12 cellular contexts compared by ENCODE assay signal in the genomic region with DNA sequence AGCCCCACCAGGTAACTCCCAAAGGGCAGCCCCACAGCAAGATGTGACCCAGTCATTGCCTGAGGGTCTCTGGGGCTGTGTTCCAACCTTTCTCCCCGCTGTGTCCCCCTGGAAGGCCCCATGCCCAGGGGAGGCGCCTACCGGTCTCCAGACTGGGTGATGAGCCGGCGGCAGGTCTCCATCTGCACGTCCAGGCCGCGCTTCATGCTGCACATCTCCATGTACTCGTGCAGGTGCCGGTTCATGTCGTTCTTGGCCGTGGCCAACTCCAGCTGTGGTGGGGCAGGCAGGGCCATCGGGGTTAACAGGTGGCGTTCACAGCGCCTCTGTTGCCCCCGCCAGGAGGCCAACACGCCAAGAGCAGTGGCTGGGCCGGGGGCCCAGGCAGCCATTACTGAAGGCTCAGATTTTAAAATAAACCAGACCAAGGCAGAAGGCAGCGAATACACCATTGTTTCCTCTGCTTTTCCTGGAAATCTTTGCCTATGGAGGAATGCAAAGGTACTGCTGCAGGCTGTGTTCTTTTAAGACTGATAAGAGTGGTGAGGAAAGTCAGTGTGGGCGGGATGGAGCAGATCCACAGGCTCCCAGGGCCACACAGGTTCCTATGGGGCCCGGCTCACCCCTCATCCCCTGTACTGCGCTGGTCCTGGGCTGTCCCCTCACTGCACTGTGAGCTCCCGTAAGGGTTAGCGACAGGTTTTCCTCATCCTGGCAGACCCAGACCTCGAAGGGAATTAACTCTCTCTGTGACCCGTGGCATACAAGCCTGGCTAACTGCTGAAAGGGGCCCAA. TPM values are rescaled to one million over a fixed set of nuclear protein-coding genes. Genes with fewer than 3 reads are reported as not detected.
DNase-seq lines count a peak whose midpoint lies in the region; ATAC-seq and TF ChIP-seq lines count a peak whose summit lies in the region.
"Had no signal": no experiment of that assay in that cellular context is flagged by ENCODE, and none has a peak within 500 bp of the region (broad histone marks: within the 10 kb centered on the region; RNA-seq: fewer than 3 reads in every experiment).

No MANE protein-coding gene starts in this region.

- DNase-seq in Karpas-422 = no peak
- DNase-seq in endothelial cell (ENCODE audit: low spot score) = no peak
- no peak for DNase-seq in osteocyte (ENCODE audit: extremely low spot score, unreplicated experiment)
- DNase-seq in mucosa of gallbladder (ENCODE audit: low spot score) = no peak
- no peak for DNase-seq in PC-3
- DNase-seq: activated naive CD4-positive, alpha-beta T cell treated with anti-CD3 and anti-CD28 coated beads for 36 hours; DMS79; NCI-H510A treated with DMSO at 0.1 percent for 48 hours; T1000 had no signal

- H3K4me3 Mint-ChIP-seq in endothelial cell (ENCODE audit: unreplicated experiment) (no peak overlapping the region), osteocyte (ENCODE audit: unreplicated experiment) (no peak overlapping the region)

- H3K27me3 ChIP-seq in BLaER1 = no peaks in the 10 kb centered on the region
- H3K27me3 ChIP-seq in Karpas-422 (ENCODE audit: low read length) = no peaks in the 10 kb centered on the region
- no peaks in the 10 kb centered on the region for H3K27me3 ChIP-seq in PC-3 (ENCODE audit: low read length)

- peak overlapping the region; percentile 79 for H3K27ac Mint-ChIP-seq in endothelial cell (ENCODE audit: unreplicated experiment)
- peak overlapping the region; percentile 98 for H3K27ac Mint-ChIP-seq in osteocyte (ENCODE audit: unreplicated experiment)

- H3K9ac ChIP-seq in BLaER1 (peak overlapping the region; percentile 44), Karpas-422 (ENCODE audit: low read length) (no peak overlapping the region), PC-3 (ENCODE audit: low read length) (no peak overlapping the region)

- intact Hi-C loops in PC-3 (cut with micrococcal nuclease) = no loop called here

- BruUV-seq in PC-3 (replicated peaks; lab: Mats Ljungman, UMichigan) = no TSS peak

- peaks cover 80% of the 10 kb centered on the region for H3K36me3 ChIP-seq in BLaER1
- H3K36me3 ChIP-seq in Karpas-422 (ENCODE audit: insufficient read depth, low read length) = peaks cover 6% of the 10 kb centered on the region
- peaks cover 13% of the 10 kb centered on the region for H3K36me3 ChIP-seq in PC-3 (ENCODE audit: low read depth, low read length)

- H3K4me3 ChIP-seq in BLaER1 = no peak overlapping the region
- H3K4me3 ChIP-seq in Karpas-422 (ENCODE audit: low read length) = no peak overlapping the region
- H3K4me3 ChIP-seq in PC-3 (ENCODE audit: low read length) = no peak overlapping the region

- H3K4me2 ChIP-seq in BLaER1 (peak overlapping the region; percentile 93), Karpas-422 (ENCODE audit: low read depth, low read length, poor library complexity, severe bottlenecking) (no peak overlapping the region), PC-3 (ENCODE audit: low read length) (no peak overlapping the region)

- no peak for TF ChIP-seq CTCF in endothelial cell (IDR thresholded peaks at IDR 0.05; ENCODE audit: unreplicated experiment)
- no peak for TF ChIP-seq CTCF in osteocyte (IDR thresholded peaks at IDR 0.05)
- TF ChIP-seq CTCF in PC-3 (conservative IDR thresholded peaks at IDR 0.05; ENCODE audit: low read depth, low read length) = no peak

- H4K20me1 ChIP-seq in BLaER1 (peaks cover 52% of the 10 kb centered on the region), Karpas-422 (ENCODE audit: insufficient read depth, low read depth, low read length) (peaks cover 5% of the 10 kb centered on the region; the same call in 1 of the 2 replicates), PC-3 (ENCODE audit: low read length) (peaks cover 23% of the 10 kb centered on the region)

- H3K36me3 Mint-ChIP-seq in endothelial cell (ENCODE audit: low read depth, unreplicated experiment) (peaks cover 31% of the 10 kb centered on the region), osteocyte (ENCODE audit: unreplicated experiment) (peaks cover 24% of the 10 kb centered on the region)

- H3F3A ChIP-seq in PC-3 (ENCODE audit: low read length, unreplicated experiment) = peaks cover 14% of the 10 kb centered on the region

- H3K27me3 Mint-ChIP-seq in endothelial cell (ENCODE audit: unreplicated experiment) (peaks cover 8% of the 10 kb centered on the region), osteocyte (ENCODE audit: unreplicated experiment) (no peaks in the 10 kb centered on the region)

- H3K4me1 Mint-ChIP-seq in endothelial cell (ENCODE audit: unreplicated experiment) (peaks cover 39% of the 10 kb centered on the region), osteocyte (ENCODE audit: unreplicated experiment) (peaks cover 38% of the 10 kb centered on the region)

- H3K9me3 Mint-ChIP-seq in endothelial cell (ENCODE audit: unreplicated experiment) (no peaks in the 10 kb centered on the region), osteocyte (ENCODE audit: unreplicated experiment) (no peaks in the 10 kb centered on the region)
- H3K9me3 Mint-ChIP-seq: activated naive CD4-positive, alpha-beta T cell treated with anti-CD3 and anti-CD28 coated beads for 36 hours had no signal

- H3K79me2 ChIP-seq in Karpas-422 (ENCODE audit: low read length) (no peaks in the 10 kb centered on the region), PC-3 (ENCODE audit: low read length) (peaks cover 10% of the 10 kb centered on the region)

- H3K27ac ChIP-seq in BLaER1 (peak overlapping the region; percentile 51), Karpas-422 (ENCODE audit: low read length) (peak overlapping the region; percentile 96; the same call in 1 of the 2 replicates), PC-3 (ENCODE audit: low read length) (no peak overlapping the region)

- ATAC-seq in HG03135 (IDR thresholded peaks at IDR 0.05; ENCODE audit: unreplicated experiment) (no peak), HG03342 (IDR thresholded peaks at IDR 0.05; ENCODE audit: unreplicated experiment) (no peak), PC-3 (no peak)

- H3K4me1 ChIP-seq in BLaER1 (peaks cover 65% of the 10 kb centered on the region), Karpas-422 (ENCODE audit: low read length) (peaks cover 44% of the 10 kb centered on the region), PC-3 (ENCODE audit: insufficient read depth, low read length) (peaks cover 15% of the 10 kb centered on the region)

- CTCF ChIA-PET in PC-3 (lab: Charles Lee) = interaction anchor here (0.6 kb wide), 1 partner anchor 10 kb away, joined by 3 read pairs; no protein-coding TSS in a partner anchor

- POLR2A ChIA-PET in PC-3 (lab: Charles Lee; ENCODE audit: unreplicated experiment) = interaction anchor here (0.6 kb wide), 1 partner anchor 49 kb away, joined by 6 read pairs; the partner anchor contains the start of gene MRPL51

- H2AFZ ChIP-seq in Karpas-422 (ENCODE audit: low read length) (no peak overlapping the region), PC-3 (ENCODE audit: low read length) (no peak overlapping the region)

- no peaks in the 10 kb centered on the region for H3K9me2 ChIP-seq in Karpas-422 (replicated peaks; ENCODE audit: insufficient read depth, low read length)
- H3K9me2 ChIP-seq in PC-3 (replicated peaks; ENCODE audit: low read length) = no peaks in the 10 kb centered on the region

- H3K9me3 ChIP-seq in BLaER1 (no peaks in the 10 kb centered on the region), Karpas-422 (ENCODE audit: low read length) (no peaks in the 10 kb centered on the region), PC-3 (ENCODE audit: low read length) (no peaks in the 10 kb centered on the region)

RNA-seq across cellular contexts. Expression of gene GAPDH, which starts 7.3 kb away (rescaled TPM):
- total RNA-seq in Karpas-422 (2014; rRNA removed; shearing (Covaris generic); ENCODE audit: low replicate concordance) = 13,828 and 17,952 TPM in 2 replicates
- total RNA-seq in endothelial cell (ENCODE audit: unreplicated experiment) (2,393 TPM), osteocyte (1,754 and 1,775 TPM in 2 replicates), mucosa of gallbladder (2,392 TPM), PC-3 (2014; rRNA removed) (6,976 and 7,326 TPM in 2 replicates)

RNA-seq across cellular contexts. Expression of gene IFFO1, which starts 14.3 kb away (rescaled TPM):
- total RNA-seq in Karpas-422 (2014; rRNA removed; shearing (Covaris generic); ENCODE audit: low replicate concordance) = 8.2 and 14.5 TPM in 2 replicates
- total RNA-seq in endothelial cell (ENCODE audit: unreplicated experiment) (82.2 TPM), osteocyte (35.9 and 40.7 TPM in 2 replicates), mucosa of gallbladder (14.2 TPM), PC-3 (2014; rRNA removed) (0.11 and 1.0 TPM in 2 replicates)

RNA-seq across cellular contexts. Expression of gene NOP2, which starts 26.5 kb away (rescaled TPM):
- total RNA-seq in Karpas-422 (2014; rRNA removed; shearing (Covaris generic); ENCODE audit: low replicate concordance) = 66.2 and 85.7 TPM in 2 replicates
- 37.5 TPM for total RNA-seq in endothelial cell (ENCODE audit: unreplicated experiment)
- total RNA-seq in osteocyte = 32.5 and 34.5 TPM in 2 replicates
- total RNA-seq in mucosa of gallbladder = 19.2 TPM
- 63.3 and 83.8 TPM in 2 replicates for total RNA-seq in PC-3 (2014; rRNA removed)

RNA-seq across cellular contexts. Expression of gene NCAPD2, which starts 47.7 kb away (rescaled TPM):
- 103 and 124 TPM in 2 replicates for total RNA-seq in Karpas-422 (2014; rRNA removed; shearing (Covaris generic); ENCODE audit: low replicate concordance)
- total RNA-seq in endothelial cell (ENCODE audit: unreplicated experiment) (25.3 TPM), osteocyte (36.4 and 36.9 TPM in 2 replicates), mucosa of gallbladder (36.6 TPM), PC-3 (2014; rRNA removed) (105 TPM in 2 replicates)

RNA-seq across cellular contexts. Expression of gene MRPL51, which starts 48.5 kb away (rescaled TPM):
- 171 and 201 TPM in 2 replicates for total RNA-seq in Karpas-422 (2014; rRNA removed; shearing (Covaris generic); ENCODE audit: low replicate concordance)
- total RNA-seq in endothelial cell (ENCODE audit: unreplicated experiment) = 168 TPM
- 172 TPM in 2 replicates for total RNA-seq in osteocyte
- 134 TPM for total RNA-seq in mucosa of gallbladder
- total RNA-seq in PC-3 (2014; rRNA removed) = 135 and 157 TPM in 2 replicates
